31 cellular contexts compared by ENCODE assay signal in the genomic region with DNA sequence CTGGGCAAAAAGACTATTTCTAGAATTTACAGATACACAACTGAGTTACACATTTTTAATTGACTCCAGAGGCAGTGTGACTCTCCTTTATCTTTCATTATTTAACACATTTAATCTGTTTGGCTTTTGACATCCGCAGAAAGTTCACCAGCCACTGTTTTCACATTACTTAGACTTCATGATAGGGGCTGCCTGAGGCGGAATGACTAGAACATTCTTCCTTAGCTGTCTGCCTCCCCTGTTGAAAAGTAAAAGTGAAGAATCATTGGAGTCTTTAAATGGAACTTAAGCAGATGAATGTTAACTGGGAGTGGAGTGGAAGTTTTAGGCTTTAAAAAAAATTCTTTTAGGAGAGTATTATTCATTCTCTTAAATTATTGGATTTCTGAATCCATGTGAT.
"Had no signal": no experiment of that assay in that cellular context is flagged by ENCODE, and none has a peak within 500 bp of the region (broad histone marks: within the 10 kb centered on the region; RNA-seq: fewer than 3 reads in every experiment).

No MANE protein-coding gene starts in this region.

- H3K27ac Mint-ChIP-seq: activated CD4-positive, alpha-beta memory T cell treated with anti-CD3 and anti-CD28 coated beads for 36 hours; activated naive CD4-positive, alpha-beta T cell treated with anti-CD3 and anti-CD28 coated beads for 36 hours; activated naive CD4-positive, alpha-beta T cell treated with anti-CD3 and anti-CD28 coated beads, Interleukin-2, amount 50 U/mL, for 72 hours; activated T-helper 1 cell treated with anti-CD3 and anti-CD28 coated beads, Interleukin-12 subunit alpha, Interleukin-12 subunit beta, Interleukin-2, Interleukin-4 antibody, amounts not matched to agents 30 ng/mL and 10 ng/mL and 1 ng/mL, durations not matched to agents 14 hours and 24 hours and 36 hours; T-helper 1 cell treated with Interleukin-12 subunit alpha and Interleukin-12 subunit beta and Interleukin-4 antibody, amounts not matched to agents 30 μg/mL and 1 μg/mL, for 36 hours; T-helper 2 cell treated with Interferon-gamma antibody and Interleukin-4, amounts not matched to agents 5 μg/mL and 100 μg/mL, for 36 hours; WTC11 had no signal

- H3K4me1 ChIP-seq: ascending aorta, breast epithelium, Peyer's patch, SJSA1 had no signal

- H3K4me3 Mint-ChIP-seq: activated CD4-positive, alpha-beta memory T cell treated with anti-CD3 and anti-CD28 coated beads for 36 hours; activated naive CD4-positive, alpha-beta T cell treated with anti-CD3 and anti-CD28 coated beads for 36 hours; activated T-cell treated with anti-CD3 and anti-CD28 coated beads, Interleukin-2, amount 50 U/mL, for 4 hours; activated T-helper 1 cell treated with anti-CD3 and anti-CD28 coated beads, Interleukin-12 subunit alpha, Interleukin-12 subunit beta, Interleukin-2, Interleukin-4 antibody, amounts not matched to agents 30 ng/mL and 10 ng/mL and 1 ng/mL, durations not matched to agents 14 hours and 24 hours and 36 hours; T-helper 1 cell treated with Interleukin-12 subunit alpha and Interleukin-12 subunit beta and Interleukin-4 antibody, amounts not matched to agents 30 μg/mL and 1 μg/mL, for 36 hours; T-helper 2 cell treated with Interferon-gamma antibody and Interleukin-4, amounts not matched to agents 5 μg/mL and 100 μg/mL, for 36 hours; WTC11 had no signal

- H3K4me2 ChIP-seq: KMS-11, SK-N-SH had no signal

- ATAC-seq: activated CD4-positive, CD25-positive, alpha-beta regulatory T cell treated with anti-CD3 and anti-CD28 coated beads, Interleukin-2, amount 50 U/mL, for 24 hours; activated naive CD4-positive, alpha-beta T cell treated with anti-CD3 and anti-CD28 coated beads, Interleukin-2, amount 50 U/mL, for 72 hours; activated T-cell treated with anti-CD3 and anti-CD28 coated beads, Interleukin-2, amount 50 U/mL, for 4 hours; WTC11 had no signal

- H3K4me3 ChIP-seq: ascending aorta, breast epithelium, Peyer's patch, SJSA1 had no signal

- DNase-seq: activated CD4-positive, alpha-beta memory T cell treated with anti-CD3 and anti-CD28 coated beads for 36 hours; activated CD4-positive, alpha-beta T cell treated with anti-CD3 and anti-CD28 coated beads for 4 hours; activated CD4-positive, alpha-beta T cell treated with anti-CD3 and anti-CD28 coated beads, Interleukin-2, amount 50 U/mL, for 1 hour; activated CD8-positive, alpha-beta memory T cell treated with anti-CD3 and anti-CD28 coated beads, Interleukin-2, amount 50 U/mL, for 4 hours; activated gamma-delta T cell treated with Interleukin-2 at 50 U/mL for 16 hours; activated naive CD4-positive, alpha-beta T cell treated with anti-CD3 and anti-CD28 coated beads for 36 hours; activated T-cell treated with anti-CD3 and anti-CD28 coated beads for 4 hours; activated T-cell treated with anti-CD3 and anti-CD28 coated beads, Interleukin-2, amount 50 U/mL, for 4 hours; amniotic stem cell; MM.1S; MV-4-11; NCI-H1092; NCI-H1436 treated with DMSO at 0.1 percent for 48 hours; NCI-H1694 treated with DMSO at 0.1 percent for 48 hours; NCI-H2029; NCI-H345; NCI-H524 treated with DMSO at 0.1 percent for 48 hours; Peyer's patch; RPMI8226; SHP77 treated with DMSO at 0.1 percent for 48 hours; SK-N-SH had no signal

- H3K9me2 ChIP-seq: SK-N-SH had no signal

- H3K27me3 Mint-ChIP-seq: activated CD4-positive, alpha-beta memory T cell treated with anti-CD3 and anti-CD28 coated beads for 36 hours had no signal

- H3K9me3 Mint-ChIP-seq: activated CD4-positive, alpha-beta memory T cell treated with anti-CD3 and anti-CD28 coated beads for 36 hours; activated naive CD4-positive, alpha-beta T cell treated with anti-CD3 and anti-CD28 coated beads for 36 hours; activated T-cell treated with anti-CD3 and anti-CD28 coated beads, Interleukin-2, amount 50 U/mL, for 4 hours; activated T-helper 1 cell treated with anti-CD3 and anti-CD28 coated beads, Interleukin-12 subunit alpha, Interleukin-12 subunit beta, Interleukin-2, Interleukin-4 antibody, amounts not matched to agents 30 ng/mL and 10 ng/mL and 1 ng/mL, durations not matched to agents 14 hours and 24 hours and 36 hours; T-helper 1 cell treated with Interleukin-12 subunit alpha and Interleukin-12 subunit beta and Interleukin-4 antibody, amounts not matched to agents 30 μg/mL and 1 μg/mL, for 36 hours; T-helper 2 cell treated with Interferon-gamma antibody and Interleukin-4, amounts not matched to agents 5 μg/mL and 100 μg/mL, for 36 hours had no signal

- H3K36me3 ChIP-seq: ascending aorta, breast epithelium, Peyer's patch, SJSA1 had no signal

- H3K27me3 ChIP-seq: ascending aorta, breast epithelium, Peyer's patch, SJSA1 had no signal

- H3K9ac ChIP-seq: KMS-11, SK-N-SH had no signal

- H3K9me3 ChIP-seq: ascending aorta, breast epithelium, Peyer's patch, SJSA1, SK-N-SH had no signal

- H3K36me3 Mint-ChIP-seq: activated CD4-positive, alpha-beta memory T cell treated with anti-CD3 and anti-CD28 coated beads for 36 hours; activated naive CD4-positive, alpha-beta T cell treated with anti-CD3 and anti-CD28 coated beads, Interleukin-2, amount 50 U/mL, for 72 hours; WTC11 had no signal

- H3K4me1 Mint-ChIP-seq: WTC11 had no signal

- H3K27ac ChIP-seq: ascending aorta, KMS-11, Peyer's patch, SJSA1 had no signal
